Comparison of ENCODE assay signal across 8 cellular contexts in genomic region chr3:176514297-176514696, GRCh38.
DNase-seq lines count a peak whose midpoint lies in the region; ATAC-seq, FAIRE-seq and TF ChIP-seq lines count a peak whose summit lies in the region.

No MANE protein-coding gene starts in this region.

- no peaks in the 10 kb centered on the region for H3K4me1 Mint-ChIP-seq in activated naive CD8-positive, alpha-beta T cell treated with anti-CD3 and anti-CD28 coated beads for 36 hours
- no peaks in the 10 kb centered on the region for H3K4me1 Mint-ChIP-seq in stimulated activated naive B cell treated with anti-CD40 and anti-IgM and Interleukin-4, amounts not matched to agents 10 μg/mL and 1 μg/mL and 100 μg/mL, for 72 hours

- H3K27ac Mint-ChIP-seq in activated naive CD8-positive, alpha-beta T cell treated with anti-CD3 and anti-CD28 coated beads for 36 hours, result no peak overlapping the region
- no peak overlapping the region for H3K27ac Mint-ChIP-seq in stimulated activated naive B cell treated with anti-CD40 and anti-IgM and Interleukin-4, amounts not matched to agents 10 μg/mL and 1 μg/mL and 100 μg/mL, for 72 hours

- H3K27me3 Mint-ChIP-seq in activated naive CD8-positive, alpha-beta T cell treated with anti-CD3 and anti-CD28 coated beads for 36 hours, result no peaks in the 10 kb centered on the region
- H3K27me3 Mint-ChIP-seq in stimulated activated naive B cell treated with anti-CD40 and anti-IgM and Interleukin-4, amounts not matched to agents 10 μg/mL and 1 μg/mL and 100 μg/mL, for 72 hours, result no peaks in the 10 kb centered on the region

- peaks cover 34% of the 10 kb centered on the region for H3K9me3 Mint-ChIP-seq in activated naive CD8-positive, alpha-beta T cell treated with anti-CD3 and anti-CD28 coated beads for 36 hours
- peaks cover 29 to 32% of the 10 kb centered on the region in 2 donors for H3K9me3 Mint-ChIP-seq in stimulated activated naive B cell treated with anti-CD40 and anti-IgM and Interleukin-4, amounts not matched to agents 10 μg/mL and 1 μg/mL and 100 μg/mL, for 72 hours

- peak; percentile 34 for TF ChIP-seq CTCF in D721Med (IDR thresholded peaks at IDR 0.05; ENCODE audit: insufficient read depth, missing control alignments)
- TF ChIP-seq CTCF in GM20000 (IDR thresholded peaks at IDR 0.05; ENCODE audit: extremely low read depth, missing control alignments), result no peak

- ATAC-seq in stimulated activated naive B cell treated with anti-CD40 and anti-IgM and Interleukin-4, amounts not matched to agents 10 μg/mL and 1 μg/mL and 100 μg/mL, for 72 hours (replicated peaks), result no peak
- ATAC-seq in HG02588 (IDR thresholded peaks at IDR 0.05; ENCODE audit: unreplicated experiment), result no peak

- no peak for FAIRE-seq in D721Med (lab: Jason Lieb, UNC)

- DNase-seq in D721Med (ENCODE audit: insufficient read length, low spot score) (no peak), HS-5 (ENCODE audit: low read depth) (peak; percentile 25), iPS-NIHi11 (ENCODE audit: low spot score) (peak; percentile 56), NCI-H2081 treated with DMSO at 0.1 percent for 48 hours (lab: John Stamatoyannopoulos, UW) (no peak), GM20000 (ENCODE audit: low spot score) (no peak)
- peak; percentile 1 for DNase-seq in activated naive CD8-positive, alpha-beta T cell treated with anti-CD3 and anti-CD28 coated beads for 36 hours
- no peak for DNase-seq in stimulated activated naive B cell treated with anti-CD40 and anti-IgM and Interleukin-4, amounts not matched to agents 10 μg/mL and 1 μg/mL and 100 μg/mL, for 72 hours

- peaks cover 2% of the 10 kb centered on the region for H3K36me3 Mint-ChIP-seq in activated naive CD8-positive, alpha-beta T cell treated with anti-CD3 and anti-CD28 coated beads for 36 hours
- no peaks in the 10 kb centered on the region for H3K36me3 Mint-ChIP-seq in stimulated activated naive B cell treated with anti-CD40 and anti-IgM and Interleukin-4, amounts not matched to agents 10 μg/mL and 1 μg/mL and 100 μg/mL, for 72 hours

- no peak overlapping the region for H3K4me3 Mint-ChIP-seq in activated naive CD8-positive, alpha-beta T cell treated with anti-CD3 and anti-CD28 coated beads for 36 hours
- H3K4me3 Mint-ChIP-seq in stimulated activated naive B cell treated with anti-CD40 and anti-IgM and Interleukin-4, amounts not matched to agents 10 μg/mL and 1 μg/mL and 100 μg/mL, for 72 hours, result no peak overlapping the region

Comparison
In these comparisons a context has a peak if more than half of its experiments do, and no peak if none do; other contexts are left out.
1. DNase-seq: peak in HS-5 (single experiment), activated naive CD8-positive, alpha-beta T cell treated with anti-CD3 and anti-CD28 coated beads for 36 hours (single experiment) and iPS-NIHi11 (single experiment); none in D721Med (single experiment), NCI-H2081 treated with DMSO at 0.1 percent for 48 hours (single experiment), GM20000 (single experiment) and stimulated activated naive B cell treated with anti-CD40 and anti-IgM and Interleukin-4, amounts not matched to agents 10 μg/mL and 1 μg/mL and 100 μg/mL, for 72 hours (single experiment).